9 cellular contexts compared by ENCODE assay signal in genomic region chr10:29648114-29648982, GRCh38. TPM values are rescaled to one million over a fixed set of nuclear protein-coding genes. Genes with fewer than 3 reads are reported as not detected.
DNase-seq lines count a peak whose midpoint lies in the region; ATAC-seq and TF ChIP-seq lines count a peak whose summit lies in the region.
"Had no signal": no experiment of that assay in that cellular context is flagged by ENCODE, and none has a peak within 500 bp of the region (broad histone marks: within the 10 kb centered on the region; RNA-seq: fewer than 3 reads in every experiment).

No MANE protein-coding gene starts in this region.

- no peaks in the 10 kb centered on the region for H3K36me3 ChIP-seq in CD4-positive, CD25-positive, alpha-beta regulatory T cell (ENCODE audit: control insufficient read depth, insufficient read depth, low read length)
- H3K36me3 ChIP-seq in esophagus (ENCODE audit: control insufficient read depth in 2 of 2, insufficient read depth in 2 of 2, low read length in 1 of 2) = no peaks in the 10 kb centered on the region

- H3K27ac Mint-ChIP-seq in CD4-positive, CD25-positive, alpha-beta regulatory T cell = peak overlapping the region; percentile 5 to 79 (median 21)
- peak overlapping the region; percentile 11 for H3K27ac Mint-ChIP-seq in progenitor cell of endocrine pancreas
- H3K27ac Mint-ChIP-seq: activated T-helper 1 cell treated with anti-CD3 and anti-CD28 coated beads, Interleukin-12 subunit alpha, Interleukin-12 subunit beta, Interleukin-2, Interleukin-4 antibody, amounts not matched to agents 30 ng/mL and 10 ng/mL and 1 ng/mL, durations not matched to agents 14 hours and 24 hours and 36 hours had no signal

- H3K27ac ChIP-seq in CD4-positive, CD25-positive, alpha-beta regulatory T cell (ENCODE audit: insufficient read depth, low read length, poor library complexity, severe bottlenecking) = no peak overlapping the region
- H3K27ac ChIP-seq in esophagus (ENCODE audit: low read depth in 2 of 2, low read length in 1 of 2) (peak overlapping the region; percentile 45), substantia nigra (ENCODE audit: low read depth, low read length, poor library complexity, severe bottlenecking) (no peak overlapping the region)

- WGBS in esophagus, 2 donors = 30 to 36% methylated on average over 9 of the region's 9 CpGs

- peaks cover 8% of the 10 kb centered on the region for H3K4me1 ChIP-seq in CD4-positive, CD25-positive, alpha-beta regulatory T cell (ENCODE audit: control insufficient read depth, insufficient read depth, low read length, poor library complexity, severe bottlenecking)
- H3K4me1 ChIP-seq in esophagus (ENCODE audit: control insufficient read depth in 2 of 2, insufficient read depth in 2 of 2, low read length in 1 of 2) = peaks cover 2 to 8% of the 10 kb centered on the region in 2 donors

- H3K27me3 ChIP-seq in CD4-positive, CD25-positive, alpha-beta regulatory T cell (ENCODE audit: control insufficient read depth, insufficient read depth, low read length) = no peaks in the 10 kb centered on the region
- H3K27me3 ChIP-seq in esophagus (ENCODE audit: control insufficient read depth in 1 of 2, insufficient read depth in 2 of 2, low read length in 2 of 2) = no peaks in the 10 kb centered on the region

- no peak overlapping the region for H3K4me3 ChIP-seq in CD4-positive, CD25-positive, alpha-beta regulatory T cell (ENCODE audit: low read depth, low read length)
- H3K4me3 ChIP-seq in esophagus (ENCODE audit: low read depth in 1 of 2, low read length in 2 of 2) = no peak overlapping the region

- ATAC-seq in CD4-positive, CD25-positive, alpha-beta regulatory T cell (ENCODE audit: low read depth in 2 of 2) = peak; percentile 26 to 28
- ATAC-seq in HG03280 (IDR thresholded peaks at IDR 0.05; ENCODE audit: unreplicated experiment) = no peak

- H3K4me3 Mint-ChIP-seq in CD4-positive, CD25-positive, alpha-beta regulatory T cell = peak overlapping the region in 2 of 4 donors; percentile 70 to 79
- no peak overlapping the region for H3K4me3 Mint-ChIP-seq in progenitor cell of endocrine pancreas (ENCODE audit: low read depth)
- H3K4me3 Mint-ChIP-seq: activated T-helper 1 cell treated with anti-CD3 and anti-CD28 coated beads, Interleukin-12 subunit alpha, Interleukin-12 subunit beta, Interleukin-2, Interleukin-4 antibody, amounts not matched to agents 30 ng/mL and 10 ng/mL and 1 ng/mL, durations not matched to agents 14 hours and 24 hours and 36 hours had no signal

- H3K27me3 Mint-ChIP-seq in CD4-positive, CD25-positive, alpha-beta regulatory T cell = no peaks in the 10 kb centered on the region
- no peaks in the 10 kb centered on the region for H3K27me3 Mint-ChIP-seq in progenitor cell of endocrine pancreas

- H3K9me3 ChIP-seq in CD4-positive, CD25-positive, alpha-beta regulatory T cell (ENCODE audit: control insufficient read depth in 2 of 2, low read length in 2 of 2) = no peaks in the 10 kb centered on the region
- no peaks in the 10 kb centered on the region for H3K9me3 ChIP-seq in esophagus (ENCODE audit: control insufficient read depth in 2 of 2, insufficient read depth in 1 of 2, low read depth in 1 of 2, low read length in 1 of 2)

- DNase-seq in CD4-positive, CD25-positive, alpha-beta regulatory T cell = peak in 1 of 3 donors; percentile 32
- peak; percentile 40 for DNase-seq in activated CD4-positive, alpha-beta T cell treated with anti-CD3 and anti-CD28 coated beads for 48 hours
- no peak for DNase-seq in progenitor cell of endocrine pancreas (ENCODE audit: low spot score, unreplicated experiment)
- DNase-seq in substantia nigra (lab: John Stamatoyannopoulos, UW) = no peak
- DNase-seq in mucosa of gallbladder (ENCODE audit: low spot score) = no peak
- no peak for DNase-seq in dedifferentiated amniotic fluid mesenchymal stem cell (ENCODE audit: extremely low spot score)

- H3K36me3 Mint-ChIP-seq in CD4-positive, CD25-positive, alpha-beta regulatory T cell = peaks cover 22% of the 10 kb centered on the region
- peaks cover 22% of the 10 kb centered on the region for H3K36me3 Mint-ChIP-seq in progenitor cell of endocrine pancreas (ENCODE audit: insufficient read depth)

- TF ChIP-seq CTCF in progenitor cell of endocrine pancreas (IDR thresholded peaks at IDR 0.05; ENCODE audit: unreplicated experiment) = no peak

- H3K9me3 Mint-ChIP-seq in CD4-positive, CD25-positive, alpha-beta regulatory T cell = peaks cover 0 to 1% (median 0%) of the 10 kb centered on the region in 7 donors
- H3K9me3 Mint-ChIP-seq in progenitor cell of endocrine pancreas (ENCODE audit: low read depth) = peaks cover 3% of the 10 kb centered on the region
- H3K9me3 Mint-ChIP-seq: activated T-helper 1 cell treated with anti-CD3 and anti-CD28 coated beads, Interleukin-12 subunit alpha, Interleukin-12 subunit beta, Interleukin-2, Interleukin-4 antibody, amounts not matched to agents 30 ng/mL and 10 ng/mL and 1 ng/mL, durations not matched to agents 14 hours and 24 hours and 36 hours had no signal

- H3K4me1 Mint-ChIP-seq in CD4-positive, CD25-positive, alpha-beta regulatory T cell = peaks cover 23 to 56% (median 31%) of the 10 kb centered on the region in 4 donors
- H3K4me1 Mint-ChIP-seq in progenitor cell of endocrine pancreas (ENCODE audit: low read depth) = peaks cover 27% of the 10 kb centered on the region

RNA-seq across cellular contexts. Expression of gene SVIL, which starts 13.6 kb away (rescaled TPM):
- total RNA-seq in CD4-positive, CD25-positive, alpha-beta regulatory T cell = 12.3 TPM
- 10 to 100 TPM in 1 of 4 donors, 1 to 10 TPM in 2, under 1 TPM in 1; 0.49 to 10.1 (median 2.8) TPM for polyA plus RNA-seq in CD4-positive, CD25-positive, alpha-beta regulatory T cell
- 10 to 100 TPM; 22.3 to 35.2 TPM for polyA plus RNA-seq in esophagus
- total RNA-seq in progenitor cell of endocrine pancreas (88.2 and 98.8 TPM in 2 replicates), mucosa of gallbladder (284 TPM)

Comparison
In these comparisons a context has a peak if more than half of its experiments do, and no peak if none do; other contexts are left out.
1. H3K27ac ChIP-seq: peak in esophagus (2 of 2); none in CD4-positive, CD25-positive, alpha-beta regulatory T cell (single experiment) and substantia nigra (single experiment).